ENCODE assay signal across 23 cellular contexts in genomic region chr17:81998222-81998621, GRCh38. TPM values are rescaled to one million over a fixed set of nuclear protein-coding genes. Genes with fewer than 3 reads are reported as not detected.
"Had no signal": no experiment of that assay in that cellular context is flagged by ENCODE, and none has a peak within 500 bp of the region (broad histone marks: within the 10 kb centered on the region; RNA-seq: fewer than 3 reads in every experiment).

No MANE protein-coding gene starts in this region.

- DNase-seq: cerebellar nuclear complex; effector CD4-positive, alpha-beta T cell; endodermal cell; foreskin melanocyte; head of caudate nucleus; hypothalamus; islet precursor cell; left ventricle myocardium inferior; lower lobe of right lung; midbrain; psoas muscle; retina; stimulated activated CD4-positive, alpha-beta T cell treated with anti-CD3 and anti-CD28 coated beads, Interleukin-2, amount 100 ng/mL, for 24 hours; stimulated activated CD4-positive, alpha-beta T cell treated with anti-CD3 and anti-CD28 coated beads, Interleukin-4, amount 100 ng/mL, for 4 hours; stimulated activated naive B cell treated with anti-CD40 and anti-IgM and Interleukin-4, amounts not matched to agents 10 μg/mL and 1 μg/mL and 100 μg/mL, for 72 hours; stimulated activated naive CD8-positive, alpha-beta T cell treated with anti-CD3 and anti-CD28 coated beads, Interleukin-15, amount 100 ng/mL, for 72 hours had no signal

- H3K27ac ChIP-seq: left ventricle myocardium inferior, lower lobe of right lung, neutrophil, psoas muscle, thoracic aorta had no signal

- ATAC-seq: lower lobe of right lung; natural killer cell treated with Interleukin-12 subunit alpha and Interleukin-12 subunit beta and Interleukin-15 and Interleukin-18, amount 100 ng/mL, for 72 hours; sciatic nerve; stimulated activated naive B cell treated with anti-CD40 and anti-IgM and Interleukin-4, amounts not matched to agents 10 μg/mL and 1 μg/mL and 100 μg/mL, for 72 hours; stimulated activated naive CD8-positive, alpha-beta T cell treated with anti-CD3 and anti-CD28 coated beads, Interleukin-15, amount 100 ng/mL, for 72 hours had no signal

- H3K9me3 ChIP-seq: left ventricle myocardium inferior, lower lobe of right lung, neutrophil, psoas muscle, thoracic aorta had no signal

- H3K27ac Mint-ChIP-seq: dendritic cell treated with granulocyte-macrophage colony-stimulating factor and Interleukin-4, amounts not matched to agents 40 ng/mL and 50 ng/mL, for 4 days; endodermal cell; memory B cell; natural killer cell treated with Interleukin-12 subunit alpha and Interleukin-12 subunit beta and Interleukin-15 and Interleukin-18, amount 100 ng/mL, for 72 hours; stimulated activated naive B cell treated with anti-CD40 and anti-IgM and Interleukin-4, amounts not matched to agents 10 μg/mL and 1 μg/mL and 100 μg/mL, for 72 hours; stimulated activated naive CD8-positive, alpha-beta T cell treated with anti-CD3 and anti-CD28 coated beads, Interleukin-15, amount 100 ng/mL, for 72 hours had no signal

- H3K4me3 ChIP-seq: left ventricle myocardium inferior, lower lobe of right lung, psoas muscle, thoracic aorta had no signal

- H3K36me3 Mint-ChIP-seq: natural killer cell treated with Interleukin-12 subunit alpha and Interleukin-12 subunit beta and Interleukin-15 and Interleukin-18, amount 100 ng/mL, for 72 hours had no signal

- H3K4me1 Mint-ChIP-seq: endodermal cell; memory B cell; stimulated activated naive CD8-positive, alpha-beta T cell treated with anti-CD3 and anti-CD28 coated beads, Interleukin-15, amount 100 ng/mL, for 72 hours had no signal

- H3K9me3 Mint-ChIP-seq: dendritic cell treated with granulocyte-macrophage colony-stimulating factor and Interleukin-4, amounts not matched to agents 40 ng/mL and 50 ng/mL, for 4 days; endodermal cell; memory B cell; natural killer cell treated with Interleukin-12 subunit alpha and Interleukin-12 subunit beta and Interleukin-15 and Interleukin-18, amount 100 ng/mL, for 72 hours; stimulated activated naive B cell treated with anti-CD40 and anti-IgM and Interleukin-4, amounts not matched to agents 10 μg/mL and 1 μg/mL and 100 μg/mL, for 72 hours; stimulated activated naive CD8-positive, alpha-beta T cell treated with anti-CD3 and anti-CD28 coated beads, Interleukin-15, amount 100 ng/mL, for 72 hours had no signal

- H3K27me3 Mint-ChIP-seq: dendritic cell treated with granulocyte-macrophage colony-stimulating factor and Interleukin-4, amounts not matched to agents 40 ng/mL and 50 ng/mL, for 4 days; memory B cell; natural killer cell treated with Interleukin-12 subunit alpha and Interleukin-12 subunit beta and Interleukin-15 and Interleukin-18, amount 100 ng/mL, for 72 hours; stimulated activated naive B cell treated with anti-CD40 and anti-IgM and Interleukin-4, amounts not matched to agents 10 μg/mL and 1 μg/mL and 100 μg/mL, for 72 hours; stimulated activated naive CD8-positive, alpha-beta T cell treated with anti-CD3 and anti-CD28 coated beads, Interleukin-15, amount 100 ng/mL, for 72 hours had no signal

- H3K4me3 Mint-ChIP-seq: dendritic cell treated with granulocyte-macrophage colony-stimulating factor and Interleukin-4, amounts not matched to agents 40 ng/mL and 50 ng/mL, for 4 days; endodermal cell; memory B cell; natural killer cell treated with Interleukin-12 subunit alpha and Interleukin-12 subunit beta and Interleukin-15 and Interleukin-18, amount 100 ng/mL, for 72 hours; stimulated activated naive B cell treated with anti-CD40 and anti-IgM and Interleukin-4, amounts not matched to agents 10 μg/mL and 1 μg/mL and 100 μg/mL, for 72 hours; stimulated activated naive CD8-positive, alpha-beta T cell treated with anti-CD3 and anti-CD28 coated beads, Interleukin-15, amount 100 ng/mL, for 72 hours had no signal

- H3K27me3 ChIP-seq: neutrophil had no signal

RNA-seq across cellular contexts. Expression of gene RAC3, which starts 33.3 kb away (rescaled TPM):
- total RNA-seq: psoas muscle had no signal

RNA-seq across cellular contexts. Expression of gene NOTUM, which starts 37.2 kb away (rescaled TPM):
- total RNA-seq: left ventricle myocardium inferior, sciatic nerve, subcutaneous adipose tissue, thoracic aorta had no signal
